ENCODE assay signal across 20 cellular contexts in genomic region chr2:65277118-65277517, GRCh38. TPM values are rescaled to one million over a fixed set of nuclear protein-coding genes. Genes with fewer than 3 reads are reported as not detected.
DNase-seq lines count a peak whose midpoint lies in the region; ATAC-seq and TF ChIP-seq lines count a peak whose summit lies in the region.
"Had no signal": no experiment of that assay in that cellular context is flagged by ENCODE, and none has a peak within 500 bp of the region (broad histone marks: within the 10 kb centered on the region; RNA-seq: fewer than 3 reads in every experiment).

No MANE protein-coding gene starts in this region.

- TF ChIP-seq CTCF in A673 (conservative IDR thresholded peaks at IDR 0.05; ENCODE audit: low read depth, low read length) = no peak
- no peak for TF ChIP-seq CTCF in Calu3 (IDR thresholded peaks at IDR 0.05; ENCODE audit: unreplicated experiment)
- no peak for TF ChIP-seq CTCF in left lung (IDR thresholded peaks at IDR 0.05)
- TF ChIP-seq CTCF in nephron progenitor cell (IDR thresholded peaks at IDR 0.05) = no peak

- no peak overlapping the region for H3K4me3 ChIP-seq in A673 (ENCODE audit: low read depth, low read length, poor library complexity, severe bottlenecking)
- H3K4me3 ChIP-seq in left lung = no peak overlapping the region
- H3K4me3 ChIP-seq: BLaER1, K562, MG63, SJCRH30 had no signal

- peaks cover 48% of the 10 kb centered on the region for H3K4me1 ChIP-seq in A673 (ENCODE audit: insufficient read depth, low read length, poor library complexity, severe bottlenecking)
- H3K4me1 ChIP-seq in left lung = peaks cover 24 to 29% of the 10 kb centered on the region in 2 donors

- intact Hi-C loops in A673 (cut with micrococcal nuclease; ENCODE audit: unreplicated experiment) (no loop called here), Calu3 (cut with micrococcal nuclease; ENCODE audit: unreplicated experiment) (no loop called here), left lung (cut with DNase I) (loop anchor here in 1 of 2 donors (10.0 kb wide), 1 partner anchor 158 kb away; the partner anchor contains the start of gene SPRED2)

- H3K27me3 ChIP-seq in A673 (replicated peaks; ENCODE audit: insufficient read depth, low read depth, low read length, poor library complexity) (no peaks in the 10 kb centered on the region), left lung (no peaks in the 10 kb centered on the region)
- H3K27me3 ChIP-seq: MG63, SJCRH30 had no signal

- H3K27me3 Mint-ChIP-seq in Calu3 (ENCODE audit: unreplicated experiment) (no peaks in the 10 kb centered on the region), nephron progenitor cell (ENCODE audit: low read depth, poor library complexity) (no peaks in the 10 kb centered on the region)
- H3K27me3 Mint-ChIP-seq: CD4-positive, alpha-beta T cell had no signal

- H3K9me3 Mint-ChIP-seq in Calu3 (ENCODE audit: low read depth, unreplicated experiment) (no peaks in the 10 kb centered on the region), nephron progenitor cell (no peaks in the 10 kb centered on the region)
- H3K9me3 Mint-ChIP-seq: CD4-positive, alpha-beta T cell had no signal

- no peak overlapping the region for H3K4me3 Mint-ChIP-seq in Calu3 (ENCODE audit: low read depth, unreplicated experiment)
- H3K4me3 Mint-ChIP-seq in nephron progenitor cell = no peak overlapping the region
- H3K4me3 Mint-ChIP-seq: CD4-positive, alpha-beta T cell had no signal

- H3K9me3 ChIP-seq in A673 (ENCODE audit: low read depth, low read length, poor library complexity, severe bottlenecking) (no peaks in the 10 kb centered on the region), left lung (no peaks in the 10 kb centered on the region)
- H3K9me3 ChIP-seq: BLaER1, MG63, SJCRH30 had no signal

- ATAC-seq in left lung (no peak), HG02981 (IDR thresholded peaks at IDR 0.05; ENCODE audit: unreplicated experiment) (no peak), HG03097 (IDR thresholded peaks at IDR 0.05; ENCODE audit: low FRiP score, unreplicated experiment) (no peak)

- CTCF ChIA-PET in A673 (lab: Charles Lee) = no interaction called here
- CTCF ChIA-PET in Calu3 (lab: Charles Lee) = interaction anchor here (0.7 kb wide), 1 partner anchor 221 kb away, joined by 3 read pairs; no protein-coding TSS in a partner anchor

- POLR2A ChIA-PET in A673 (lab: Charles Lee; ENCODE audit: low non-redundant PET) = interaction anchor here (0.7 to 1.0 kb wide), 2 partner anchors 10 to 160 kb away, joined by 3 to 13 read pairs; no protein-coding TSS in a partner anchor

- BruUV-seq in A673 (replicated peaks; lab: Mats Ljungman, UMichigan) (no TSS peak), Calu3 (replicated peaks; lab: Mats Ljungman, UMichigan) (no TSS peak)

- H3K27ac ChIP-seq in A673 (ENCODE audit: low read depth, low read length, poor library complexity, severe bottlenecking) (peak overlapping the region; percentile 52), left lung (peak overlapping the region; percentile 48 to 62)
- H3K27ac ChIP-seq: BLaER1, SJCRH30 had no signal

- H3K36me3 Mint-ChIP-seq in Calu3 (ENCODE audit: insufficient read depth, unreplicated experiment) = peaks cover 22% of the 10 kb centered on the region
- peaks cover 8% of the 10 kb centered on the region for H3K36me3 Mint-ChIP-seq in nephron progenitor cell (ENCODE audit: low read depth)

- DNase-seq in A673 (ENCODE audit: low spot score) (peak; percentile 33), Calu3 (no peak), left lung (no peak), nephron progenitor cell (no peak)
- no peak for DNase-seq in activated CD4-positive, CD25-positive, alpha-beta regulatory T cell treated with anti-CD3 and anti-CD28 coated beads, Interleukin-2, amount 50 U/mL, for 72 hours
- DNase-seq: ACHN; CD4-positive, alpha-beta T cell; COR-L47; DMS153; H7; MG63; NCI-H1694 treated with DMSO at 0.1 percent for 48 hours; NCI-H2081 treated with DMSO at 0.1 percent for 48 hours; NCI-H526 treated with DMSO at 0.1 percent for 48 hours; OCI-M1; SJCRH30 had no signal

- H3K4me1 Mint-ChIP-seq in Calu3 (ENCODE audit: low read depth, unreplicated experiment) (no peaks in the 10 kb centered on the region), nephron progenitor cell (peaks cover 47% of the 10 kb centered on the region)

- peaks cover 10% of the 10 kb centered on the region for H3K36me3 ChIP-seq in A673 (ENCODE audit: insufficient read depth, low read length, poor library complexity, severe bottlenecking)
- H3K36me3 ChIP-seq in left lung = peaks cover 0 to 27% of the 10 kb centered on the region in 2 donors

- H3K27ac Mint-ChIP-seq in Calu3 (ENCODE audit: unreplicated experiment) (peak overlapping the region; percentile 8), nephron progenitor cell (peak overlapping the region; percentile 39)

RNA-seq across cellular contexts. Expression of gene ACTR2, which starts 49.5 kb away (rescaled TPM):
- total RNA-seq in A673 (2021) (235 and 253 TPM in 2 replicates), Calu3 (2022) (239 and 240 TPM in 2 replicates), left lung (100 to 1,000 TPM; 231 to 314 TPM)
